Comparison of ENCODE assay signal across 19 cellular contexts in genomic region chr11:128607819-128608218, GRCh38. TPM values are rescaled to one million over a fixed set of nuclear protein-coding genes. Genes with fewer than 3 reads are reported as not detected.
DNase-seq lines count a peak whose midpoint lies in the region; ATAC-seq and TF ChIP-seq lines count a peak whose summit lies in the region.
"Had no signal": no experiment of that assay in that cellular context is flagged by ENCODE, and none has a peak within 500 bp of the region (broad histone marks: within the 10 kb centered on the region; RNA-seq: fewer than 3 reads in every experiment).

No MANE protein-coding gene starts in this region.

- no peaks in the 10 kb centered on the region for H3K9me2 ChIP-seq in SU-DHL-6 (replicated peaks; ENCODE audit: insufficient read depth, low read length)

- H3K9me3 ChIP-seq in SU-DHL-6 (ENCODE audit: insufficient read depth, low read length): no peaks in the 10 kb centered on the region
- H3K9me3 ChIP-seq in vagina: no peaks in the 10 kb centered on the region
- H3K9me3 ChIP-seq: adrenal gland, Peyer's patch had no signal

- H3K79me2 ChIP-seq in SU-DHL-6 (ENCODE audit: insufficient read depth, low read length): no peaks in the 10 kb centered on the region

- TF ChIP-seq CTCF in SU-DHL-6 (IDR thresholded peaks at IDR 0.05; ENCODE audit: insufficient read depth, low read length, poor library complexity, severe bottlenecking) (no peak), vagina (IDR thresholded peaks at IDR 0.05) (no peak), HFFc6 (IDR thresholded peaks at IDR 0.05) (no peak)

- H3K27ac Mint-ChIP-seq in naive B cell (peak overlapping the region in 5 of 6 donors; percentile 4 to 100 (median 98)), HFFc6 (no peak overlapping the region)
- H3K27ac Mint-ChIP-seq: activated T-helper 1 cell treated with anti-CD3 and anti-CD28 coated beads, Interleukin-12 subunit alpha, Interleukin-12 subunit beta, Interleukin-2, Interleukin-4 antibody, amounts not matched to agents 30 ng/mL and 10 ng/mL and 1 ng/mL, durations not matched to agents 14 hours and 24 hours and 36 hours; nephron; progenitor cell of endocrine pancreas had no signal

- DNase-seq in DMS153 (lab: John Stamatoyannopoulos, UW) (peak; percentile 35), DMS153 treated with DMSO at 0.1 percent for 48 hours (lab: John Stamatoyannopoulos, UW; ENCODE audit: unreplicated experiment) (no peak), DMS53 treated with DMSO at 0.1 percent for 48 hours (lab: John Stamatoyannopoulos, UW; ENCODE audit: unreplicated experiment) (peak; percentile 85), naive B cell (no peak), vagina (ENCODE audit: extremely low spot score in 2 of 2) (no peak), posterior vena cava (ENCODE audit: low spot score) (no peak), HFFc6 (no peak)
- DNase-seq: 8988T; activated CD4-positive, alpha-beta T cell treated with anti-CD3 and anti-CD28 coated beads, Interleukin-2, amount 50 U/mL, for 4 hours; adrenal gland; glutamatergic neuron; NCI-H1694 treated with DMSO at 0.1 percent for 48 hours; NCI-H69; Peyer's patch had no signal

- intact Hi-C loops in vagina (cut with DNase I): no loop called here
- intact Hi-C loops in posterior vena cava (cut with DNase I): no loop called here

- no peak overlapping the region for H3K4me3 ChIP-seq in SU-DHL-6 (ENCODE audit: insufficient read depth, low read length, poor library complexity, severe bottlenecking)
- H3K4me3 ChIP-seq in vagina: no peak overlapping the region
- H3K4me3 ChIP-seq: adrenal gland, Peyer's patch had no signal

- peaks cover 83 to 89% (median 87%) of the 10 kb centered on the region in 3 donors for H3K4me1 Mint-ChIP-seq in naive B cell
- no peaks in the 10 kb centered on the region for H3K4me1 Mint-ChIP-seq in HFFc6 (ENCODE audit: low read depth)

- H3K36me3 ChIP-seq in SU-DHL-6 (ENCODE audit: low read length) (no peaks in the 10 kb centered on the region), vagina (no peaks in the 10 kb centered on the region)
- H3K36me3 ChIP-seq: adrenal gland, Peyer's patch had no signal

- no peak overlapping the region for H3K9ac ChIP-seq in SU-DHL-6 (ENCODE audit: low read length)

- H3K9me3 Mint-ChIP-seq in naive B cell: no peaks in the 10 kb centered on the region
- H3K9me3 Mint-ChIP-seq in HFFc6: no peaks in the 10 kb centered on the region
- H3K9me3 Mint-ChIP-seq: activated T-helper 1 cell treated with anti-CD3 and anti-CD28 coated beads, Interleukin-12 subunit alpha, Interleukin-12 subunit beta, Interleukin-2, Interleukin-4 antibody, amounts not matched to agents 30 ng/mL and 10 ng/mL and 1 ng/mL, durations not matched to agents 14 hours and 24 hours and 36 hours; central memory CD8-positive, alpha-beta T cell had no signal

- H3K4me2 ChIP-seq in SU-DHL-6 (ENCODE audit: low read depth, low read length, poor library complexity, severe bottlenecking): no peak overlapping the region

- H3K27ac ChIP-seq in SU-DHL-6 (ENCODE audit: low read depth, low read length): peak overlapping the region; percentile 99
- no peak overlapping the region for H3K27ac ChIP-seq in vagina
- H3K27ac ChIP-seq: adrenal gland had no signal

- no peak overlapping the region for H2AFZ ChIP-seq in SU-DHL-6 (ENCODE audit: low read depth, low read length, severe bottlenecking)

- H3K4me3 Mint-ChIP-seq in naive B cell (peak overlapping the region in 1 of 8 donors; percentile 59), HFFc6 (no peak overlapping the region)
- H3K4me3 Mint-ChIP-seq: activated T-helper 1 cell treated with anti-CD3 and anti-CD28 coated beads, Interleukin-12 subunit alpha, Interleukin-12 subunit beta, Interleukin-2, Interleukin-4 antibody, amounts not matched to agents 30 ng/mL and 10 ng/mL and 1 ng/mL, durations not matched to agents 14 hours and 24 hours and 36 hours; central memory CD8-positive, alpha-beta T cell; nephron had no signal

- no peaks in the 10 kb centered on the region for H3K27me3 Mint-ChIP-seq in naive B cell
- H3K27me3 Mint-ChIP-seq in HFFc6 (ENCODE audit: insufficient read depth): peaks cover 11% of the 10 kb centered on the region
- H3K27me3 Mint-ChIP-seq: central memory CD8-positive, alpha-beta T cell had no signal

- TF ChIP-seq POLR2A in vagina (IDR thresholded peaks at IDR 0.05): no peak

- H3K36me3 Mint-ChIP-seq in naive B cell (no peaks in the 10 kb centered on the region), HFFc6 (ENCODE audit: low read depth) (no peaks in the 10 kb centered on the region)

- H3K4me1 ChIP-seq in vagina: peaks cover 15% of the 10 kb centered on the region

- no peaks in the 10 kb centered on the region for H3K27me3 ChIP-seq in SU-DHL-6 (ENCODE audit: low read length)
- H3K27me3 ChIP-seq in vagina: no peaks in the 10 kb centered on the region
- H3K27me3 ChIP-seq: adrenal gland, Peyer's patch had no signal

- no peak for ATAC-seq in naive B cell (ENCODE audit: low read depth in 2 of 2)

- H3F3A ChIP-seq in SU-DHL-6 (ENCODE audit: insufficient read depth): peaks cover 37% of the 10 kb centered on the region

- no peaks in the 10 kb centered on the region for H4K20me1 ChIP-seq in SU-DHL-6 (ENCODE audit: low read depth, low read length)

RNA-seq across cellular contexts. Expression of gene ETS1, which starts 20.5 kb away (rescaled TPM):
- 100 to 1,000 TPM; 205 to 278 (median 247) TPM for polyA plus RNA-seq in naive B cell (ENCODE audit: low read depth in 6 of 6)
- total RNA-seq in vagina: 51.6 TPM
- 10 to 100 TPM; 61.0 to 62.5 TPM for total RNA-seq in posterior vena cava
- 10 to 100 TPM; 55.2 to 78.6 (median 73.2) TPM for total RNA-seq in HFFc6 (2021; fragmentation: NEBNext Ultra II Directional; extraction: Animal tissue kit (Norgen Biotek cat#: 25700))

Comparison
In these comparisons a context has a peak if more than half of its experiments do, and no peak if none do; other contexts are left out.
1. DNase-seq: peak in DMS153 (single experiment) and DMS53 treated with DMSO at 0.1 percent for 48 hours (single experiment); none in DMS153 treated with DMSO at 0.1 percent for 48 hours (single experiment), naive B cell (single experiment), vagina (0 of 2), posterior vena cava (single experiment) and HFFc6 (single experiment).